Comparison of ENCODE assay signal across 12 cellular contexts in the genomic region with DNA sequence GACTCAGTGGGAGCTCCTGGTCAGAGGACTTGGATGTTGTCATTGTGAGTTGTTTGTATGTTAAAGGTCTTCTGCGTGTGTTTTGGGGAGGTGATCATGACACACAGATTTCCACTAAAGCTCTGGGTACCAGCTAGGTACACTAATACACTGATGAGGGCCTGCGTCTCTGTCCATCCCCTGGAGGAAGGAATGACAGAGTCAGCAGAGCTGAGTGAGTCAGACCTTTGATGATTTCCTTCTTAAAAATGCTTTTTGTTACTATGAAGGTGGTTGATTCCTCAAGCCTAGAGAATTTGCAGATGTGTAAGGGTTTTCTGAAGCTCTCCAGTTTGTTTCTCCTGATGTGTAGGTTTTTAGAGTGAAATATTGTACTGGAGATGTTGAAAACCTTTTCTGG.
DNase-seq lines count a peak whose midpoint lies in the region; ATAC-seq and TF ChIP-seq lines count a peak whose summit lies in the region.
"Had no signal": no experiment of that assay in that cellular context is flagged by ENCODE, and none has a peak within 500 bp of the region (broad histone marks: within the 10 kb centered on the region; RNA-seq: fewer than 3 reads in every experiment).

No MANE protein-coding gene starts in this region.

- H3K27ac Mint-ChIP-seq in T-helper 17 cell: no peak overlapping the region

- no peak for TF ChIP-seq EP300 in esophagus muscularis mucosa (IDR thresholded peaks at IDR 0.05)

- H3K4me3 ChIP-seq in astrocyte of the spinal cord (ENCODE audit: low read depth, low read length): no peak overlapping the region
- H3K4me3 ChIP-seq in mesenchymal stem cell (ENCODE audit: insufficient read depth in 1 of 2, low read depth in 1 of 2, low read length in 2 of 2): no peak overlapping the region
- H3K4me3 ChIP-seq in esophagus muscularis mucosa: no peak overlapping the region
- H3K4me3 ChIP-seq: BLaER1, right lobe of liver had no signal

- intact Hi-C loops in esophagus muscularis mucosa (cut with DNase I): no loop called here

- H3K36me3 ChIP-seq in mesenchymal stem cell (ENCODE audit: control insufficient read depth in 1 of 2, insufficient read depth in 2 of 2, low read depth in 1 of 2, low read length in 2 of 2): no peaks in the 10 kb centered on the region
- no peaks in the 10 kb centered on the region for H3K36me3 ChIP-seq in esophagus muscularis mucosa
- H3K36me3 ChIP-seq: BLaER1, right lobe of liver had no signal

- no peaks in the 10 kb centered on the region for H3K36me3 Mint-ChIP-seq in T-helper 17 cell (ENCODE audit: low read depth)

- no peak overlapping the region for H3K4me3 Mint-ChIP-seq in T-helper 17 cell

- H2BK5ac ChIP-seq in mesenchymal stem cell (ENCODE audit: low read depth, low read length, poor library complexity, severe bottlenecking): no peak overlapping the region

- H3K27me3 Mint-ChIP-seq in T-helper 17 cell: peaks cover 12% of the 10 kb centered on the region

- WGBS in mesenchymal stem cell: 3% methylated on average over 2 of the region's 2 CpGs
- WGBS in esophagus muscularis mucosa: 86% methylated on average over 2 of the region's 2 CpGs

- H3K9me3 ChIP-seq in mesenchymal stem cell (ENCODE audit: control insufficient read depth, low read length) (no peaks in the 10 kb centered on the region), T-helper 17 cell (ENCODE audit: control insufficient read depth, low read length, poor library complexity, severe bottlenecking) (no peaks in the 10 kb centered on the region), esophagus muscularis mucosa (no peaks in the 10 kb centered on the region)
- H3K9me3 ChIP-seq: BLaER1, right lobe of liver had no signal

- no peak overlapping the region for H4K91ac ChIP-seq in mesenchymal stem cell (ENCODE audit: low read length)

- H2BK120ac ChIP-seq in mesenchymal stem cell (ENCODE audit: low read depth, low read length): no peak overlapping the region

- ATAC-seq in T-helper 17 cell (no peak), GM18511 (IDR thresholded peaks at IDR 0.05; ENCODE audit: unreplicated experiment) (no peak)
- ATAC-seq: right lobe of liver had no signal

- H3K27ac ChIP-seq in mesenchymal stem cell (ENCODE audit: low read length, poor library complexity, severe bottlenecking): peak overlapping the region; percentile 60
- H3K27ac ChIP-seq in esophagus muscularis mucosa (replicated peaks in 1 of 4): no peak overlapping the region
- H3K27ac ChIP-seq: BLaER1, right lobe of liver had no signal

- H3K4me2 ChIP-seq in mesenchymal stem cell (ENCODE audit: low read length, poor library complexity, severe bottlenecking): no peak overlapping the region
- H3K4me2 ChIP-seq: BLaER1 had no signal

- H3K9ac ChIP-seq in mesenchymal stem cell (ENCODE audit: low read length): peak overlapping the region; percentile 53
- H3K9ac ChIP-seq: BLaER1 had no signal

- H3K14ac ChIP-seq in mesenchymal stem cell (ENCODE audit: low read length in 2 of 2): no peak overlapping the region

- H3K4ac ChIP-seq in mesenchymal stem cell (ENCODE audit: low read depth in 1 of 2, low read length in 2 of 2): peak overlapping the region in 1 of 2 experiments; percentile 32

- DNase-seq in ACHN (peak; percentile 45), HS-5 (ENCODE audit: low read depth) (peak; percentile 79), astrocyte of the spinal cord (ENCODE audit: low read depth, low spot score) (peak; percentile 79), mesenchymal stem cell (peak; percentile 72), T-helper 17 cell (no peak), esophagus muscularis mucosa (ENCODE audit: extremely low spot score) (no peak)
- no peak for DNase-seq in stimulated activated CD4-positive, alpha-beta T cell treated with anti-CD3 and anti-CD28 coated beads, Interleukin-12 subunit alpha, Interleukin-12 subunit beta, amount 100 ng/mL, for 4 hours
- DNase-seq: central memory CD4-positive, alpha-beta T cell; NCI-H1694; right lobe of liver had no signal

- no peak overlapping the region for H2AFZ ChIP-seq in mesenchymal stem cell (ENCODE audit: low read depth, low read length)

- no peak overlapping the region for H2BK12ac ChIP-seq in mesenchymal stem cell (ENCODE audit: low read length in 2 of 2)

- no peak for TF ChIP-seq POLR2A in esophagus muscularis mucosa (IDR thresholded peaks at IDR 0.05; ENCODE audit: low read depth)

- H2BK15ac ChIP-seq in mesenchymal stem cell (ENCODE audit: low read depth, poor library complexity, severe bottlenecking): no peak overlapping the region

- no peak overlapping the region for H3K23ac ChIP-seq in mesenchymal stem cell (ENCODE audit: low read length in 2 of 2)

- peaks cover 10% of the 10 kb centered on the region for H3K79me1 ChIP-seq in mesenchymal stem cell (replicated peaks; ENCODE audit: low read length, poor library complexity, severe bottlenecking)

- peaks cover 2% of the 10 kb centered on the region for H3K4me1 Mint-ChIP-seq in T-helper 17 cell

- TF ChIP-seq CTCF in astrocyte of the spinal cord (IDR thresholded peaks at IDR 0.05; ENCODE audit: low read depth, low read length) (peak; percentile 63), esophagus muscularis mucosa (IDR thresholded peaks at IDR 0.05) (no peak)

- H3K4me1 ChIP-seq in mesenchymal stem cell (ENCODE audit: control insufficient read depth, insufficient read depth, low read depth, low read length): peaks cover 5% of the 10 kb centered on the region
- peaks cover 5 to 12% (median 9%) of the 10 kb centered on the region in 4 donors for H3K4me1 ChIP-seq in esophagus muscularis mucosa
- H3K4me1 ChIP-seq: BLaER1, right lobe of liver had no signal

- peak overlapping the region; percentile 58 for H2AK5ac ChIP-seq in mesenchymal stem cell (ENCODE audit: low read length, severe bottlenecking)

- in situ Hi-C loops in ACHN (cut with HindIII; ENCODE audit: low pct_ligation_motif_present, low pct_unique_long_range_greater_than_20kb, low sequenced_read_pairs): no loop called here
- in situ Hi-C loops in astrocyte of the spinal cord (cut with HindIII; ENCODE audit: low sequenced_read_pairs): no loop called here

- H3K18ac ChIP-seq in mesenchymal stem cell (ENCODE audit: low read depth in 1 of 2, low read length in 2 of 2): no peak overlapping the region

- H4K8ac ChIP-seq in mesenchymal stem cell (ENCODE audit: low read length): no peak overlapping the region

- H3K27me3 ChIP-seq in mesenchymal stem cell (ENCODE audit: control insufficient read depth in 1 of 2, insufficient read depth in 1 of 2, low read length in 2 of 2) (no peaks in the 10 kb centered on the region), esophagus muscularis mucosa (no peaks in the 10 kb centered on the region)
- H3K27me3 ChIP-seq: BLaER1, right lobe of liver had no signal

Comparison
In these comparisons a context has a peak if more than half of its experiments do, and no peak if none do; other contexts are left out.
1. DNase-seq: peak in ACHN (single experiment), HS-5 (single experiment), astrocyte of the spinal cord (single experiment) and mesenchymal stem cell (single experiment); none in T-helper 17 cell (0 of 3), esophagus muscularis mucosa (single experiment) and stimulated activated CD4-positive, alpha-beta T cell treated with anti-CD3 and anti-CD28 coated beads, Interleukin-12 subunit alpha, Interleukin-12 subunit beta, amount 100 ng/mL, for 4 hours (single experiment).